Comparison of ENCODE assay signal across 8 cellular contexts in genomic region chr7:21426958-21427860, GRCh38. TPM values are rescaled to one million over a fixed set of nuclear protein-coding genes. Genes with fewer than 3 reads are reported as not detected.
DNase-seq lines count a peak whose midpoint lies in the region; ATAC-seq, FAIRE-seq and TF ChIP-seq lines count a peak whose summit lies in the region.

No MANE protein-coding gene starts in this region.

- in situ Hi-C loops in transverse colon (cut with MboI; ENCODE audit: low pct_ligation_motif_present in 1 of 4, low pct_unique_long_range_greater_than_20kb in 1 of 4, low sequenced_read_pairs in 3 of 4): no loop called here

- H3K27me3 ChIP-seq in adipocyte (replicated peaks; ENCODE audit: control insufficient read depth, insufficient read depth, low read length) (no peaks in the 10 kb centered on the region), trophoblast cell (ENCODE audit: insufficient read depth, low read length) (no peaks in the 10 kb centered on the region), transverse colon (no peaks in the 10 kb centered on the region)

- H3K9ac ChIP-seq in adipocyte (ENCODE audit: low read length) (peak overlapping the region; percentile 82), trophoblast cell (ENCODE audit: low read length) (peak overlapping the region; percentile 98)

- peak overlapping the region; percentile 96 for H3K4me2 ChIP-seq in trophoblast cell (ENCODE audit: low read length)

- H2AFZ ChIP-seq in trophoblast cell (ENCODE audit: insufficient read depth, low read length, poor library complexity): peak overlapping the region; percentile 82

- H3K79me1 ChIP-seq in trophoblast cell (ENCODE audit: low read length): peaks cover 3% of the 10 kb centered on the region

- peak overlapping the region; percentile 65 for H4K12ac ChIP-seq in trophoblast cell (ENCODE audit: low read depth, low read length)

- H4K8ac ChIP-seq in trophoblast cell (ENCODE audit: low read depth, low read length): peak overlapping the region; percentile 70

- H2AK5ac ChIP-seq in trophoblast cell (ENCODE audit: low read length): no peak overlapping the region

- peak overlapping the region; percentile 6 for H3K4ac ChIP-seq in trophoblast cell (ENCODE audit: low read depth, low read length)

- peak overlapping the region; percentile 41 for H3K18ac ChIP-seq in trophoblast cell (ENCODE audit: low read length)

- peak overlapping the region; percentile 50 for H4K91ac ChIP-seq in trophoblast cell (ENCODE audit: low read depth, low read length)

- no peak for TF ChIP-seq EP300 in transverse colon (IDR thresholded peaks at IDR 0.05; ENCODE audit: low read depth)

- H3K79me2 ChIP-seq in trophoblast cell (ENCODE audit: control insufficient read depth, insufficient read depth, low read length, poor library complexity): peaks cover 3% of the 10 kb centered on the region

- TF ChIP-seq CTCF in transverse colon (IDR thresholded peaks at IDR 0.05): peak in 4 of 5 experiments; percentile 19 to 51 (median 32)

- H3K9me3 ChIP-seq in adipocyte (ENCODE audit: control insufficient read depth, low read length) (no peaks in the 10 kb centered on the region), trophoblast cell (ENCODE audit: insufficient read depth, low read depth, low read length) (no peaks in the 10 kb centered on the region), transverse colon (no peaks in the 10 kb centered on the region)

- H2BK5ac ChIP-seq in trophoblast cell (ENCODE audit: low read depth, low read length, poor library complexity): peak overlapping the region; percentile 71

- H3K36me3 ChIP-seq in adipocyte (ENCODE audit: control insufficient read depth, insufficient read depth, low read length, severe bottlenecking) (no peaks in the 10 kb centered on the region), trophoblast cell (ENCODE audit: control insufficient read depth in 1 of 2, insufficient read depth in 2 of 2, low read length in 2 of 2) (peaks cover 0 to 3% of the 10 kb centered on the region in 2 experiments), transverse colon (no peaks in the 10 kb centered on the region)

- peak overlapping the region; percentile 7 for H3K14ac ChIP-seq in trophoblast cell (ENCODE audit: low read length)

- H2BK12ac ChIP-seq in trophoblast cell (ENCODE audit: low read length): no peak overlapping the region

- DNase-seq in GM12891 (ENCODE audit: insufficient read length, low spot score) (peak; percentile 88), NCI-H1417 treated with DMSO at 0.1 percent for 48 hours (lab: John Stamatoyannopoulos, UW) (peak; percentile 96), SW 1271 (lab: John Stamatoyannopoulos, UW) (peak; percentile 98 to 99), adipocyte (ENCODE audit: low read depth) (peak; percentile 99), cardiac septum (ENCODE audit: low spot score) (peak; percentile 99), trophoblast cell (peak; percentile 99), transverse colon (peak; percentile 99)

- peak overlapping the region; percentile 74 for H2BK120ac ChIP-seq in trophoblast cell (ENCODE audit: insufficient read depth, low read length, poor library complexity)

- TF ChIP-seq POLR2A in GM12891 (IDR thresholded peaks at IDR 0.05; ENCODE audit: low read depth, low read length) (peak; percentile 82), transverse colon (IDR thresholded peaks at IDR 0.05) (peak; percentile 81)

- peak overlapping the region; percentile 83 for H3K27ac ChIP-seq in trophoblast cell (ENCODE audit: low read depth, low read length)
- peak overlapping the region; percentile 95 to 100 (median 98) for H3K27ac ChIP-seq in transverse colon

- intact Hi-C loops in cardiac septum (cut with DNase I) (loop anchor here (10.0 kb wide), 1 partner anchor 632 kb away; no protein-coding TSS in a partner anchor), transverse colon (cut with DNase I; ENCODE audit: low total_unique reads) (loop anchor here (10.0 kb wide), 1 partner anchor 632 kb away; no protein-coding TSS in a partner anchor)

- WGBS in trophoblast cell (ENCODE audit: extremely low coverage, insufficient coverage, insufficient read length): no CpG with 5 or more reads among the region's 78 CpGs
- 0% methylated on average over 4 to 70 of the region's 78 CpGs for WGBS in transverse colon (ENCODE audit: low coverage in 1 of 2), 2 donors

- H3K23ac ChIP-seq in trophoblast cell (ENCODE audit: low read length): no peak overlapping the region

- peaks cover 7% of the 10 kb centered on the region for H3K4me1 ChIP-seq in adipocyte (ENCODE audit: control insufficient read depth, insufficient read depth, low read length)
- peaks cover 3 to 5% of the 10 kb centered on the region in 2 experiments for H3K4me1 ChIP-seq in trophoblast cell (ENCODE audit: control insufficient read depth in 1 of 2, insufficient read depth in 2 of 2, low read length in 2 of 2)
- peaks cover 4 to 40% (median 11%) of the 10 kb centered on the region in 4 donors for H3K4me1 ChIP-seq in transverse colon

- H3K4me3 ChIP-seq in adipocyte (ENCODE audit: low read length) (peak overlapping the region; percentile 98), trophoblast cell (ENCODE audit: low read depth, low read length) (peak overlapping the region; percentile 92), transverse colon (peak overlapping the region; percentile 67 to 99 (median 91))

- ATAC-seq in HG02798 (IDR thresholded peaks at IDR 0.05; ENCODE audit: poor library complexity, unreplicated experiment): peak; percentile 82

- peak; percentile 99 for FAIRE-seq in GM12891 (lab: Jason Lieb, UNC)

TF ChIP-seq in GM12891, 5 proteins besides CTCF, POLR2A, EP300 and RAD21:
- TF ChIP-seq PAX5 (IDR thresholded peaks at IDR 0.05; ENCODE audit: insufficient read depth, low read length, severe bottlenecking): peak; percentile 20
- TF ChIP-seq POU2F2 (IDR thresholded peaks at IDR 0.05; ENCODE audit: low read depth, low read length): no peak
- TF ChIP-seq TAF1 (IDR thresholded peaks at IDR 0.05; ENCODE audit: low read depth, low read length): no peak; the same call in 1 of the 2 replicates
- peak; percentile 61 for TF ChIP-seq POLR2AphosphoS5 (IDR thresholded peaks at IDR 0.05; ENCODE audit: low read depth, low read length)
- no peak for TF ChIP-seq SPI1 (IDR thresholded peaks at IDR 0.05; ENCODE audit: low read depth, low read length)

RNA-seq across cellular contexts. Expression of gene SP4, which starts 0.7 kb away (rescaled TPM):
- 1.4 TPM for polyA plus RNA-seq in GM12891 (2012; ENCODE audit: low read depth, missing spikeins)
- 6.1 TPM for total RNA-seq in cardiac septum
- polyA plus RNA-seq in trophoblast cell (2013): 1.4 and 1.9 TPM in 2 replicates
- 1 to 10 TPM; 2.6 to 7.3 (median 6.2) TPM for total RNA-seq in transverse colon

Comparison
In these comparisons a context has a peak if more than half of its experiments do, and no peak if none do; other contexts are left out.
1. Peak in every context shown above with its lines: DNase-seq, ATAC-seq, H3K4me3 ChIP-seq and H3K27ac ChIP-seq.